In genomic region chr17:75511610-75512575, GRCh38 we compare ENCODE assay signal across 1 cellular context.
TF ChIP-seq lines count a peak whose summit lies in the region.

No MANE protein-coding gene starts in this region.

TF ChIP-seq in HepG2, 621 proteins besides CTCF, POLR2A, EP300 and RAD21 (continued from another document and continues in another):
- TF ChIP-seq ZNF280D (CRISPR knock-in tag; IDR thresholded peaks at IDR 0.05) = peak; percentile 92; the same call in 1 of the 2 replicates
- TF ChIP-seq ZNF761 (CRISPR knock-in tag; conservative IDR thresholded peaks at IDR 0.05) = no peak
- no peak for TF ChIP-seq DBP (CRISPR knock-in tag; IDR thresholded peaks at IDR 0.05; ENCODE audit: not compliant biosample characterization)
- peak; percentile 26; the same call in 1 of the 2 replicates for TF ChIP-seq ZNF235 (CRISPR knock-in tag; IDR thresholded peaks at IDR 0.05; ENCODE audit: borderline replicate concordance)
- TF ChIP-seq CEBPB (IDR thresholded peaks at IDR 0.05; ENCODE audit: borderline replicate concordance, low read depth, low read length) = no peak
- TF ChIP-seq TEF (CRISPR knock-in tag; IDR thresholded peaks at IDR 0.05) = no peak
- no peak for TF ChIP-seq TBL1XR1 (IDR thresholded peaks at IDR 0.05; ENCODE audit: borderline replicate concordance, low read length, partially characterized antibody)
- peak; percentile 30 for TF ChIP-seq RBM22 (optimal IDR thresholded peaks at IDR 0.05; ENCODE audit: low read length)
- no peak for TF ChIP-seq ZNF101 (CRISPR knock-in tag; IDR thresholded peaks at IDR 0.05; ENCODE audit: borderline replicate concordance, low read depth)
- TF ChIP-seq ELF1 (CRISPR knock-in tag; IDR thresholded peaks at IDR 0.05) = peak; percentile 58
- TF ChIP-seq HNRNPL (IDR thresholded peaks at IDR 0.05; ENCODE audit: low read depth, low read length) = peak; percentile 94
- TF ChIP-seq SNRNP70 (IDR thresholded peaks at IDR 0.05; ENCODE audit: low read depth, low read length) = no peak
- TF ChIP-seq ISX (CRISPR knock-in tag; conservative IDR thresholded peaks at IDR 0.05) = no peak
- TF ChIP-seq TSC22D2 (CRISPR knock-in tag; IDR thresholded peaks at IDR 0.05; ENCODE audit: borderline replicate concordance) = peak; percentile 83; the same call in 1 of the 2 replicates
- no peak for TF ChIP-seq KDM5A (IDR thresholded peaks at IDR 0.05; ENCODE audit: borderline replicate concordance, low read length)
- TF ChIP-seq ZMAT5 (CRISPR knock-in tag; IDR thresholded peaks at IDR 0.05; ENCODE audit: borderline replicate concordance, low read depth) = no peak
- peak; percentile 94; the same call in 1 of the 2 replicates for TF ChIP-seq NCOA1 (CRISPR knock-in tag; IDR thresholded peaks at IDR 0.05)
- TF ChIP-seq MED13 (CRISPR knock-in tag; IDR thresholded peaks at IDR 0.05) = peak; percentile 90; the same call in 1 of the 2 replicates
- TF ChIP-seq ZBTB25 (CRISPR knock-in tag; IDR thresholded peaks at IDR 0.05) = no peak
- TF ChIP-seq BRCA1 (CRISPR knock-in tag; IDR thresholded peaks at IDR 0.05) = no peak; the same call in 1 of the 2 replicates
- no peak for TF ChIP-seq ZNF879 (CRISPR knock-in tag; IDR thresholded peaks at IDR 0.05)
- TF ChIP-seq HOXA9 (CRISPR knock-in tag; IDR thresholded peaks at IDR 0.05; ENCODE audit: borderline replicate concordance) = no peak
- peak; percentile 39; the same call in 1 of the 2 replicates for TF ChIP-seq DR1 (CRISPR knock-in tag; IDR thresholded peaks at IDR 0.05)
- TF ChIP-seq SIN3A (IDR thresholded peaks at IDR 0.05; ENCODE audit: borderline replicate concordance, low read depth, low read length) = peak; percentile 82
- TF ChIP-seq CEBPG (CRISPR knock-in tag; IDR thresholded peaks at IDR 0.05) = 0 out of 2 replicates have a peak, but pooled peaks have one; percentile 7
- TF ChIP-seq CEBPZ (IDR thresholded peaks at IDR 0.05; ENCODE audit: low read length) = no peak
- TF ChIP-seq ZNF790 (CRISPR knock-in tag; IDR thresholded peaks at IDR 0.05; ENCODE audit: borderline replicate concordance) = no peak
- TF ChIP-seq MED8 (CRISPR knock-in tag; IDR thresholded peaks at IDR 0.05; ENCODE audit: insufficient replicate concordance) = no peak
- no peak for TF ChIP-seq MBNL3 (CRISPR knock-in tag; conservative IDR thresholded peaks at IDR 0.05)
- 0 out of 2 replicates have a peak, but pooled peaks have one; percentile 18 for TF ChIP-seq NFE2L1 (CRISPR knock-in tag; IDR thresholded peaks at IDR 0.05; ENCODE audit: borderline replicate concordance)
- no peak for TF ChIP-seq GZF1 (CRISPR knock-in tag; IDR thresholded peaks at IDR 0.05)
- 0 out of 2 replicates have a peak, but pooled peaks have one; percentile 37 for TF ChIP-seq ZFP41 (CRISPR knock-in tag; IDR thresholded peaks at IDR 0.05; ENCODE audit: borderline replicate concordance)
- peak; percentile 75; the same call in 1 of the 2 replicates for TF ChIP-seq TBP (CRISPR knock-in tag; IDR thresholded peaks at IDR 0.05)
- TF ChIP-seq AGO2 (optimal IDR thresholded peaks at IDR 0.05; ENCODE audit: low read depth, low read length) = peak; percentile 22
- no peak for TF ChIP-seq ZNF383 (CRISPR knock-in tag; IDR thresholded peaks at IDR 0.05; ENCODE audit: borderline replicate concordance)
- TF ChIP-seq DRAP1 (CRISPR knock-in tag; IDR thresholded peaks at IDR 0.05) = peak; percentile 63
- TF ChIP-seq SMC3 (IDR thresholded peaks at IDR 0.05; ENCODE audit: low read length) = no peak
- TF ChIP-seq ZNF891 (CRISPR knock-in tag; IDR thresholded peaks at IDR 0.05) = no peak; the same call in 1 of the 2 replicates
- TF ChIP-seq ZNF512 (CRISPR knock-in tag; IDR thresholded peaks at IDR 0.05) = no peak
- TF ChIP-seq JUNB (CRISPR knock-in tag; IDR thresholded peaks at IDR 0.05; ENCODE audit: borderline replicate concordance) = no peak
- TF ChIP-seq KLF16 (CRISPR knock-in tag; IDR thresholded peaks at IDR 0.05) = peak in 1 of 2 experiments; percentile 86; a peak in 2 of 4 replicates
- 0 out of 2 replicates have a peak, but pooled peaks have one; percentile 92 for TF ChIP-seq MZF1 (CRISPR knock-in tag; IDR thresholded peaks at IDR 0.05; ENCODE audit: borderline replicate concordance)
- no peak for TF ChIP-seq ZNF17 (CRISPR knock-in tag; IDR thresholded peaks at IDR 0.05)
- peak; percentile 95 for TF ChIP-seq ZNF772 (CRISPR knock-in tag; IDR thresholded peaks at IDR 0.05)
- no peak for TF ChIP-seq ZNF674 (CRISPR knock-in tag; IDR thresholded peaks at IDR 0.05; ENCODE audit: low read depth)
- no peak for TF ChIP-seq ZNF597 (CRISPR knock-in tag; IDR thresholded peaks at IDR 0.05)
- TF ChIP-seq KLF13 (CRISPR knock-in tag; IDR thresholded peaks at IDR 0.05) = no peak
- TF ChIP-seq ZNF652 (CRISPR knock-in tag; IDR thresholded peaks at IDR 0.05; ENCODE audit: borderline replicate concordance, low read depth) = no peak
- TF ChIP-seq ZNF292 (CRISPR knock-in tag; IDR thresholded peaks at IDR 0.05; ENCODE audit: borderline replicate concordance, low read depth) = peak; percentile 94
- TF ChIP-seq ZFAT (CRISPR knock-in tag; conservative IDR thresholded peaks at IDR 0.05) = no peak
- TF ChIP-seq CBX5 (CRISPR knock-in tag; IDR thresholded peaks at IDR 0.05; ENCODE audit: borderline replicate concordance) = peak; percentile 54; the same call in 1 of the 2 replicates
- peak; percentile 97 for TF ChIP-seq FOXA3 (CRISPR knock-in tag; IDR thresholded peaks at IDR 0.05)
- no peak for TF ChIP-seq IRX3 (CRISPR knock-in tag; IDR thresholded peaks at IDR 0.05; ENCODE audit: borderline replicate concordance, low read depth)
- TF ChIP-seq ETV6 (CRISPR knock-in tag; conservative IDR thresholded peaks at IDR 0.05) = 0 out of 2 replicates have a peak, but pooled peaks have one; percentile 40
- TF ChIP-seq KDM2A (CRISPR knock-in tag; IDR thresholded peaks at IDR 0.05; ENCODE audit: borderline replicate concordance, low read depth) = peak; percentile 79; the same call in 1 of the 2 replicates
- TF ChIP-seq HMGXB4 (CRISPR knock-in tag; IDR thresholded peaks at IDR 0.05; ENCODE audit: borderline replicate concordance in 1 of 2, low read depth in 1 of 2) = 0 out of 4 replicates have a peak, but pooled peaks have one; percentile 24 to 47
- TF ChIP-seq ZNF883 (CRISPR knock-in tag; IDR thresholded peaks at IDR 0.05; ENCODE audit: not compliant biosample characterization) = peak; percentile 84
- TF ChIP-seq PPARG (CRISPR knock-in tag; conservative IDR thresholded peaks at IDR 0.05) = peak; percentile 100
